26 cellular contexts compared by ENCODE assay signal in the genomic region with DNA sequence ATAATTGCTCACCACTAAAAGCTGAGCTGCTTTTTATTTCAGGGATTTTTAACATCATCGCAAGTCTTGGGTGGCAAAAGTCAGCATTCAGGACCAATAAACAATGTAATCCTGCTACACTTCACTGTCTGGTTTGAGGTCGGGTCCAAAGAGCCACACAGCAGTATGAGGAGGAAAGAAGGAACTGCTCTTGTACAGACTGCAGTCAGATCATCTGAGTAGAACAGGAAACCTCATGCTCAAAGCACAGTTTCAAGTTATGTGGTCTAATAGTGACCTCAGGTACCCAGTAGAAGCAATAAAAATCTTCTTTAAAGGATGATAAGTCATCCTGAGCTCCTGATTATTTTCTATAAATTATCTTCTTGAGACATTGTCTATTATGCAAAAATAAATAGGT.
"Had no signal": no experiment of that assay in that cellular context is flagged by ENCODE, and none has a peak within 500 bp of the region (broad histone marks: within the 10 kb centered on the region; RNA-seq: fewer than 3 reads in every experiment).

No MANE protein-coding gene starts in this region.

- H3K36me3 ChIP-seq: colonic mucosa, esophagus muscularis mucosa, heart right ventricle, lower lobe of right lung, neutrophil, pancreas, right atrium auricular region, stomach, thyroid gland had no signal

- H3K27me3 Mint-ChIP-seq: dendritic cell treated with granulocyte-macrophage colony-stimulating factor and Interleukin-4, amounts not matched to agents 40 ng/mL and 50 ng/mL, for 4 days; type B pancreatic cell had no signal

- H3K4me2 ChIP-seq: smooth muscle cell had no signal

- H3K36me3 Mint-ChIP-seq: naive thymus-derived CD8-positive, alpha-beta T cell; type B pancreatic cell had no signal

- H3K4me1 Mint-ChIP-seq: nephron progenitor cell had no signal

- DNase-seq: colonic mucosa; effector CD8-positive, alpha-beta T cell; foreskin melanocyte; glutamatergic neuron; heart right ventricle; hippocampal formation; left colon; left ventricle myocardium superior; lower lobe of right lung; naive thymus-derived CD8-positive, alpha-beta T cell; nephron progenitor cell; pancreas; stimulated activated CD4-positive, alpha-beta T cell treated with anti-CD3 and anti-CD28 coated beads, Interleukin-12 subunit alpha, Interleukin-12 subunit beta, amount 100 ng/mL, for 4 hours; stimulated activated CD4-positive, alpha-beta T cell treated with anti-CD3 and anti-CD28 coated beads, Interleukin-1b, Interleukin-23, amount 100 ng/mL, for 48 hours; stimulated activated CD4-positive, alpha-beta T cell treated with anti-CD3 and anti-CD28 coated beads, Interleukin-4, amount 100 ng/mL, for 1 hour; stimulated activated CD8-positive, alpha-beta memory T cell treated with anti-CD3 and anti-CD28 coated beads, Interleukin-4, amount 100 ng/mL, for 48 hours; stimulated activated naive CD4-positive, alpha-beta T cell treated with Interleukin-2 at 50 U/mL for 16 hours; stomach; thyroid gland had no signal

- H3K27ac ChIP-seq: colonic mucosa, esophagus muscularis mucosa, heart right ventricle, lower lobe of right lung, neutrophil, pancreas, right atrium auricular region, stomach, thyroid gland had no signal

- H3K9me3 ChIP-seq: colonic mucosa, esophagus muscularis mucosa, lower lobe of right lung, neutrophil, pancreas, right atrium auricular region, stomach, thyroid gland had no signal

- H3K4me1 ChIP-seq: colonic mucosa, esophagus muscularis mucosa, heart right ventricle, lower lobe of right lung, pancreas, right atrium auricular region, stomach, thyroid gland had no signal

- H3K4me3 ChIP-seq: colonic mucosa, esophagus muscularis mucosa, heart right ventricle, lower lobe of right lung, pancreas, right atrium auricular region, smooth muscle cell, stomach, thyroid gland had no signal

- H3K27ac Mint-ChIP-seq: dendritic cell treated with granulocyte-macrophage colony-stimulating factor and Interleukin-4, amounts not matched to agents 40 ng/mL and 50 ng/mL, for 4 days; naive thymus-derived CD8-positive, alpha-beta T cell; nephron progenitor cell; type B pancreatic cell had no signal

- H3K27me3 ChIP-seq: colonic mucosa, esophagus muscularis mucosa, heart right ventricle, neutrophil, pancreas, right atrium auricular region, stomach, thyroid gland had no signal

- ATAC-seq: heart right ventricle; left colon; left ventricle myocardium superior; lower lobe of right lung; naive thymus-derived CD8-positive, alpha-beta T cell; pancreas; sciatic nerve had no signal

- H3K9me3 Mint-ChIP-seq: dendritic cell treated with granulocyte-macrophage colony-stimulating factor and Interleukin-4, amounts not matched to agents 40 ng/mL and 50 ng/mL, for 4 days; naive thymus-derived CD8-positive, alpha-beta T cell; nephron progenitor cell; type B pancreatic cell had no signal

- H3K4me3 Mint-ChIP-seq: dendritic cell treated with granulocyte-macrophage colony-stimulating factor and Interleukin-4, amounts not matched to agents 40 ng/mL and 50 ng/mL, for 4 days; naive thymus-derived CD8-positive, alpha-beta T cell; nephron progenitor cell; type B pancreatic cell had no signal
